Comparison of ENCODE assay signal across 8 cellular contexts in genomic region chr9:91419222-91420191, GRCh38. TPM values are rescaled to one million over a fixed set of nuclear protein-coding genes. Genes with fewer than 3 reads are reported as not detected.
DNase-seq lines count a peak whose midpoint lies in the region; ATAC-seq and TF ChIP-seq lines count a peak whose summit lies in the region.

No MANE protein-coding gene starts in this region.

- peaks cover 0 to 58% (median 15%) of the 10 kb centered on the region in 4 donors for H3K4me1 ChIP-seq in tibial artery

- no peaks in the 10 kb centered on the region for H3K9me3 ChIP-seq in tibial artery

- no peaks in the 10 kb centered on the region for H3K9me3 Mint-ChIP-seq in activated naive CD8-positive, alpha-beta T cell treated with anti-CD3 and anti-CD28 coated beads, Interleukin-2, amount 50 U/mL, for 24 hours

- H3K27ac ChIP-seq in tibial artery: peak overlapping the region; percentile 13 to 30

- no peaks in the 10 kb centered on the region for H3K27me3 ChIP-seq in tibial artery

- peak overlapping the region in 1 of 2 donors; percentile 0 for H3K4me3 ChIP-seq in tibial artery

- intact Hi-C loops in tibial artery (cut with DNase I; ENCODE audit: low total_unique reads): loop anchor here (10.0 kb wide), 1 partner anchor 1815 kb away; the partner anchor contains the start of gene GADD45G

- ATAC-seq in activated naive CD8-positive, alpha-beta T cell treated with anti-CD3 and anti-CD28 coated beads, Interleukin-2, amount 50 U/mL, for 24 hours: peak; percentile 22
- ATAC-seq in GM19463 (IDR thresholded peaks at IDR 0.05; ENCODE audit: unreplicated experiment): no peak

- H3K4me1 Mint-ChIP-seq in activated naive CD8-positive, alpha-beta T cell treated with anti-CD3 and anti-CD28 coated beads, Interleukin-2, amount 50 U/mL, for 24 hours: peaks cover 73% of the 10 kb centered on the region

- H3K4me3 Mint-ChIP-seq in activated naive CD8-positive, alpha-beta T cell treated with anti-CD3 and anti-CD28 coated beads, Interleukin-2, amount 50 U/mL, for 24 hours: peak overlapping the region; percentile 97

- DNase-seq in AG09319 (ENCODE audit: extremely low read depth, low read depth) (peak; percentile 94), LHCN-M2 (ENCODE audit: low read depth) (peak; percentile 90), kidney tubule cell (ENCODE audit: low spot score) (peak; percentile 84), tibial artery (peak; percentile 81 to 82), germinal center (ENCODE audit: low spot score) (no peak), NCI-H82 (lab: John Stamatoyannopoulos, UW) (no peak)
- DNase-seq in activated naive CD8-positive, alpha-beta T cell treated with anti-CD3 and anti-CD28 coated beads, Interleukin-2, amount 50 U/mL, for 24 hours: peak; percentile 41

- H3K36me3 ChIP-seq in tibial artery: no peaks in the 10 kb centered on the region

- peaks cover 48% of the 10 kb centered on the region for H3K36me3 Mint-ChIP-seq in activated naive CD8-positive, alpha-beta T cell treated with anti-CD3 and anti-CD28 coated beads, Interleukin-2, amount 50 U/mL, for 24 hours (ENCODE audit: low read depth)

- H3K27ac Mint-ChIP-seq in activated naive CD8-positive, alpha-beta T cell treated with anti-CD3 and anti-CD28 coated beads, Interleukin-2, amount 50 U/mL, for 24 hours: peak overlapping the region; percentile 88

- TF ChIP-seq CTCF in AG09319 (IDR thresholded peaks at IDR 0.05; ENCODE audit: low read depth, low read length): no peak
- no peak for TF ChIP-seq CTCF in tibial artery (IDR thresholded peaks at IDR 0.05)

- H3K27me3 Mint-ChIP-seq in activated naive CD8-positive, alpha-beta T cell treated with anti-CD3 and anti-CD28 coated beads, Interleukin-2, amount 50 U/mL, for 24 hours: peaks cover 5% of the 10 kb centered on the region

RNA-seq across cellular contexts. Expression of gene NFIL3, which starts 4.1 kb away (rescaled TPM):
- 10.3 and 13.3 TPM in 2 replicates for total RNA-seq in LHCN-M2 (2014; rRNA removed)
- 9.8 TPM for polyA plus RNA-seq in LHCN-M2 (2012)

RNA-seq across cellular contexts. Expression of gene AUH, which starts 57.8 kb away (rescaled TPM):
- total RNA-seq in LHCN-M2 (2014; rRNA removed): 10.6 and 11.5 TPM in 2 replicates
- 3.4 TPM for polyA plus RNA-seq in LHCN-M2 (2012)

Comparison
In these comparisons a context has a peak if more than half of its experiments do, and no peak if none do; other contexts are left out.
1. DNase-seq: peak in AG09319 (single experiment), LHCN-M2 (single experiment), activated naive CD8-positive, alpha-beta T cell treated with anti-CD3 and anti-CD28 coated beads, Interleukin-2, amount 50 U/mL, for 24 hours (single experiment), kidney tubule cell (single experiment) and tibial artery (2 of 2); none in germinal center (single experiment) and NCI-H82 (single experiment).